26 cellular contexts compared by ENCODE assay signal in genomic region chr15:98480858-98481257, GRCh38.
"Had no signal": no experiment of that assay in that cellular context is flagged by ENCODE, and none has a peak within 500 bp of the region (broad histone marks: within the 10 kb centered on the region; RNA-seq: fewer than 3 reads in every experiment).

No MANE protein-coding gene starts in this region.

- DNase-seq: head of caudate nucleus; hippocampal formation; left colon; left ventricle myocardium inferior; mesendoderm; midbrain; mucosa of descending colon; naive thymus-derived CD4-positive, alpha-beta T cell; ovary; right cardiac atrium; sigmoid colon; small intestine; stimulated activated CD4-positive, alpha-beta T cell treated with anti-CD3 and anti-CD28 coated beads, Interleukin-1b, Interleukin-23, amount 100 ng/mL, for 48 hours; stimulated activated CD4-positive, alpha-beta T cell treated with anti-CD3 and anti-CD28 coated beads, Interleukin-2, amount 100 ng/mL, for 48 hours; stimulated activated CD4-positive, alpha-beta T cell treated with anti-CD3 and anti-CD28 coated beads, Interleukin-4, amount 100 ng/mL, for 4 hours; stimulated activated CD8-positive, alpha-beta memory T cell treated with anti-CD3 and anti-CD28 coated beads, Interleukin-4, amount 100 ng/mL, for 48 hours; stimulated activated naive CD4-positive, alpha-beta T cell treated with Interleukin-2 at 50 U/mL for 16 hours; stimulated activated naive CD8-positive, alpha-beta T cell treated with anti-CD3 and anti-CD28 coated beads, Interleukin-15, amount 100 ng/mL, for 72 hours; substantia nigra; upper lobe of left lung had no signal

- H3K36me3 Mint-ChIP-seq: stimulated activated memory B cell treated with anti-CD40 and anti-IgM and Interleukin-4, amounts not matched to agents 10 μg/mL and 1 μg/mL and 100 μg/mL, for 72 hours had no signal

- H3K4me3 ChIP-seq: left ventricle myocardium inferior, lung, mucosa of descending colon, ovary, sigmoid colon, tibial nerve, upper lobe of left lung had no signal

- H3K4me1 ChIP-seq: left ventricle myocardium inferior, sigmoid colon, tibial nerve, upper lobe of left lung had no signal

- H3K27me3 ChIP-seq: ovary, sigmoid colon, tibial nerve, upper lobe of left lung had no signal

- H3K27ac Mint-ChIP-seq: naive thymus-derived CD4-positive, alpha-beta T cell; natural killer cell treated with Interleukin-12 subunit alpha and Interleukin-12 subunit beta and Interleukin-15 and Interleukin-18, amount 100 ng/mL, for 72 hours; progenitor cell of endocrine pancreas; stimulated activated memory B cell treated with anti-CD40 and anti-IgM and Interleukin-4, amounts not matched to agents 10 μg/mL and 1 μg/mL and 100 μg/mL, for 72 hours; stimulated activated naive CD8-positive, alpha-beta T cell treated with anti-CD3 and anti-CD28 coated beads, Interleukin-15, amount 100 ng/mL, for 72 hours had no signal

- H3K4me3 Mint-ChIP-seq: naive thymus-derived CD4-positive, alpha-beta T cell; natural killer cell treated with Interleukin-12 subunit alpha and Interleukin-12 subunit beta and Interleukin-15 and Interleukin-18, amount 100 ng/mL, for 72 hours; neural crest cell; stimulated activated memory B cell treated with anti-CD40 and anti-IgM and Interleukin-4, amounts not matched to agents 10 μg/mL and 1 μg/mL and 100 μg/mL, for 72 hours; stimulated activated naive CD8-positive, alpha-beta T cell treated with anti-CD3 and anti-CD28 coated beads, Interleukin-15, amount 100 ng/mL, for 72 hours had no signal

- H3K9me3 ChIP-seq: ovary had no signal

- ATAC-seq: left colon; mucosa of descending colon; naive thymus-derived CD4-positive, alpha-beta T cell; natural killer cell treated with Interleukin-12 subunit alpha and Interleukin-12 subunit beta and Interleukin-15 and Interleukin-18, amount 100 ng/mL, for 72 hours; right cardiac atrium; stimulated activated memory B cell treated with anti-CD40 and anti-IgM and Interleukin-4, amounts not matched to agents 10 μg/mL and 1 μg/mL and 100 μg/mL, for 72 hours; stimulated activated naive CD8-positive, alpha-beta T cell treated with anti-CD3 and anti-CD28 coated beads, Interleukin-15, amount 100 ng/mL, for 72 hours had no signal

- H3K36me3 ChIP-seq: left ventricle myocardium inferior, ovary, sigmoid colon, tibial nerve, upper lobe of left lung had no signal

- H3K27me3 Mint-ChIP-seq: stimulated activated memory B cell treated with anti-CD40 and anti-IgM and Interleukin-4, amounts not matched to agents 10 μg/mL and 1 μg/mL and 100 μg/mL, for 72 hours had no signal

- H3K4me1 Mint-ChIP-seq: naive thymus-derived CD4-positive, alpha-beta T cell; stimulated activated memory B cell treated with anti-CD40 and anti-IgM and Interleukin-4, amounts not matched to agents 10 μg/mL and 1 μg/mL and 100 μg/mL, for 72 hours; stimulated activated naive CD8-positive, alpha-beta T cell treated with anti-CD3 and anti-CD28 coated beads, Interleukin-15, amount 100 ng/mL, for 72 hours had no signal

- H3K27ac ChIP-seq: left ventricle myocardium inferior, ovary, sigmoid colon, tibial nerve, upper lobe of left lung had no signal
